ENCODE assay signal across 8 cellular contexts in the genomic region with DNA sequence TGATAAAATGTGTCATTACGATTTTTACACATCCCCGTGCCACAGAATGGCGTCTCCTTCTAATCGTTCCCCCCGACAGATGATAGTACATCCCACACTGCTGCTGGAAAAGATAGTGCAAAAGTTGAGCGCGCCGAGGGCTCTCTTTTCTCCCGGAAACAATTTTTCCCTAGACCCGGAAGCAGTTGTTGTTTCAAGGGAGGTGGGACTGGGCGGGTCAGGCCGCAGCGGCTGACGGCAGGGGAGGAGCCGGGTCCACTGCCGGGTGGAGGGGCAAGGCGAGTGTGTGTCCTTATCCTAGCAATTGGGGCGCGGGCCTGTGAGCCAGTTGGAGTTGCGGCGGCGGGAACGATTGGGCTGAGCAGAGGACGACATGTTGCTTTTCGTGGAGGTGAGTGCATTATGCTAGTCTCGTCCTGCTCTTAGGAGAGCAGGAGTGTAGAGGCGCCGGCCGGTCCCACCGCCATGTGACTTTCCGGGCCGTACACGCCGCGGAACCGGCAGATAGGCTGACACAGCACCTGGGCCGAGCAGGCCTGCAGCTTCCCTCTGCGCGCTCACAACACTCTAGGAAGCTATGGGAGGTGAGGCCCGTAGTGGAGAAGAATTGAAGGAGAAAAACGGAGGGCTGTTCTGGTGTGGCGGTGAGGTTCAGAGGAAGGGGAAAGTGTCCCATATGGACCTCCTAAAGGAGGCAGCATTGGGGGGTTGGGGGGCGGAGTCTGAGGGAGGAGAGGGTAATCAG. TPM values are rescaled to one million over a fixed set of nuclear protein-coding genes. Genes with fewer than 3 reads are reported as not detected.
DNase-seq lines count a peak whose midpoint lies in the region; ATAC-seq and TF ChIP-seq lines count a peak whose summit lies in the region.

Gene LARP4 (plus strand): TSS at position 248 of the 745 bp plus-strand sequence. CDS start 126 bp downstream, at position 374.

- H3K27ac ChIP-seq in mucosa of rectum (ENCODE audit: low read depth in 2 of 2, low read length in 2 of 2), result peak within 1 kb of the TSS; percentile 93 to 94

- in situ Hi-C loops in KBM-7 (cut with MboI; ENCODE audit: low pct_unique_long_range_greater_than_20kb, low sequenced_read_pairs), result no loop called here

- no peaks in the 10 kb centered on the region for H3K36me3 ChIP-seq in mucosa of rectum (ENCODE audit: control insufficient read depth in 2 of 2, insufficient read depth in 2 of 2, low read length in 2 of 2)

- H3K36me3 Mint-ChIP-seq in activated T-cell treated with anti-CD3 and anti-CD28 coated beads, Interleukin-2, amount 50 U/mL, for 24 hours (ENCODE audit: low read depth), result peaks cover 40% of the 10 kb centered on the region

- peaks cover 7 to 19% of the 10 kb centered on the region in 2 donors for H3K4me1 ChIP-seq in mucosa of rectum (ENCODE audit: control insufficient read depth in 2 of 2, insufficient read depth in 2 of 2, low read length in 2 of 2)

- peak within 1 kb of the TSS; percentile 98 for H3K27ac Mint-ChIP-seq in activated T-cell treated with anti-CD3 and anti-CD28 coated beads, Interleukin-2, amount 50 U/mL, for 24 hours

- H3K27me3 Mint-ChIP-seq in activated T-cell treated with anti-CD3 and anti-CD28 coated beads, Interleukin-2, amount 50 U/mL, for 24 hours, result peaks cover 5% of the 10 kb centered on the region

- peak within 1 kb of the TSS; percentile 96 for H3K4me3 Mint-ChIP-seq in activated T-cell treated with anti-CD3 and anti-CD28 coated beads, Interleukin-2, amount 50 U/mL, for 24 hours

- ATAC-seq in GM21619 (IDR thresholded peaks at IDR 0.05; ENCODE audit: unreplicated experiment), result peak; percentile 96

- peak within 1 kb of the TSS; percentile 88 to 96 for H3K4me3 ChIP-seq in mucosa of rectum (ENCODE audit: low read length in 2 of 2)

- no peaks in the 10 kb centered on the region for H3K27me3 ChIP-seq in mucosa of rectum (ENCODE audit: control insufficient read depth in 2 of 2, insufficient read depth in 2 of 2, low read length in 2 of 2)

- DNase-seq in DMS114 treated with DMSO at 0.1 percent for 48 hours (lab: John Stamatoyannopoulos, UW; ENCODE audit: unreplicated experiment) (peak; percentile 98), KBM-7 (peak; percentile 99), erythroblast (lab: John Stamatoyannopoulos, UW) (peak; percentile 97 to 98)
- DNase-seq in activated T-cell treated with anti-CD3 and anti-CD28 coated beads, Interleukin-2, amount 50 U/mL, for 24 hours, result peak; percentile 92
- peak; percentile 92 for DNase-seq in stimulated activated CD8-positive, alpha-beta memory T cell treated with anti-CD3 and anti-CD28 coated beads, Interleukin-4, amount 100 ng/mL, for 48 hours

- H3K9me3 Mint-ChIP-seq in activated T-cell treated with anti-CD3 and anti-CD28 coated beads, Interleukin-2, amount 50 U/mL, for 24 hours, result no peaks in the 10 kb centered on the region

- H3K9ac ChIP-seq in mucosa of rectum (ENCODE audit: low read depth in 1 of 2, low read length in 2 of 2), result peak within 1 kb of the TSS; percentile 91 to 92

- H3K9me3 ChIP-seq in mucosa of rectum (ENCODE audit: control insufficient read depth in 2 of 2, low read length in 2 of 2), result no peaks in the 10 kb centered on the region

- TF ChIP-seq POLR2A in erythroblast (IDR thresholded peaks at IDR 0.05; ENCODE audit: low read length), result peak; percentile 94

- H3K4me1 Mint-ChIP-seq in activated T-cell treated with anti-CD3 and anti-CD28 coated beads, Interleukin-2, amount 50 U/mL, for 24 hours (ENCODE audit: low read depth), result peaks cover 33% of the 10 kb centered on the region

TF ChIP-seq in PFSK-1, 5 proteins besides CTCF, POLR2A, EP300 and RAD21:
- TF ChIP-seq TAF1 (IDR thresholded peaks at IDR 0.05; ENCODE audit: borderline replicate concordance, insufficient read depth, low read length), result peak; percentile 57; the same call in 1 of the 2 replicates
- TF ChIP-seq SIN3A (IDR thresholded peaks at IDR 0.05; ENCODE audit: borderline replicate concordance, insufficient read depth, low read length), result peak; percentile 31; the same call in 1 of the 2 replicates
- TF ChIP-seq POLR2AphosphoS5 (IDR thresholded peaks at IDR 0.05; ENCODE audit: low read depth, low read length), result peak; percentile 87
- peak; percentile 24 to 60; a peak in 2 of 4 replicates for TF ChIP-seq REST (IDR thresholded peaks at IDR 0.05; ENCODE audit: insufficient read depth in 1 of 2, low read depth in 2 of 2, low read length in 2 of 2)
- peak; percentile 32 for TF ChIP-seq FOXP2 (optimal IDR thresholded peaks at IDR 0.05; ENCODE audit: borderline replicate concordance, extremely low read depth, extremely low read length, insufficient read depth)

RNA-seq across cellular contexts. Expression of gene LARP4, which starts in this region (rescaled TPM):
- polyA plus RNA-seq in PFSK-1 (2012; ENCODE audit: insufficient read length, low read depth), result 26.1 TPM

Comparison
In these comparisons a context has a peak if more than half of its experiments do, and no peak if none do; other contexts are left out.
1. Peak in every context shown above with its lines: DNase-seq, ATAC-seq, H3K4me3 ChIP-seq and H3K27ac ChIP-seq.